Comparison of ENCODE assay signal across 8 cellular contexts in genomic region chr6:52574709-52575489, GRCh38. TPM values are rescaled to one million over a fixed set of nuclear protein-coding genes. Genes with fewer than 3 reads are reported as not detected.
A peak's percentile ranks its signal among the peaks of the same experiment; 100 is the strongest.
DNase-seq lines count a peak whose midpoint lies in the region; ATAC-seq, FAIRE-seq and TF ChIP-seq lines count a peak whose summit lies in the region.

No MANE protein-coding gene starts in this region.

- no peaks in the 10 kb centered on the region for H3K9me3 ChIP-seq in NT2/D1 (ENCODE audit: insufficient read depth, low read length)
- no peaks in the 10 kb centered on the region for H3K9me3 ChIP-seq in right atrium auricular region

- FAIRE-seq in GM12892 (lab: Jason Lieb, UNC) = peak; percentile 33

- H3K36me3 ChIP-seq in NT2/D1 (ENCODE audit: insufficient read depth, insufficient read length, low read length) (peaks cover 11% of the 10 kb centered on the region), right atrium auricular region (no peaks in the 10 kb centered on the region)

- H3K4me1 ChIP-seq in NT2/D1 (ENCODE audit: insufficient read depth, insufficient read length) = peaks cover 11% of the 10 kb centered on the region
- H3K4me1 ChIP-seq in right atrium auricular region = peaks cover 0 to 72% of the 10 kb centered on the region in 2 donors

- TF ChIP-seq CTCF in right atrium auricular region (IDR thresholded peaks at IDR 0.05) = no peak

- peak overlapping the region; percentile 65 for H3K4me3 Mint-ChIP-seq in activated T-helper 17 cell treated with anti-CD3 and anti-CD28 coated beads, Interleukin-2, amount 50 U/mL, for 72 hours

- peak overlapping the region; percentile 67 for H3K27ac Mint-ChIP-seq in activated T-helper 17 cell treated with anti-CD3 and anti-CD28 coated beads, Interleukin-2, amount 50 U/mL, for 72 hours

- peak; percentile 42 for ATAC-seq in HG02610 (IDR thresholded peaks at IDR 0.05; ENCODE audit: unreplicated experiment)
- ATAC-seq in activated T-helper 17 cell treated with anti-CD3 and anti-CD28 coated beads, Interleukin-2, amount 50 U/mL, for 72 hours (replicated peaks) = peak; percentile 59

- H3K9me3 Mint-ChIP-seq in activated T-helper 17 cell treated with anti-CD3 and anti-CD28 coated beads, Interleukin-2, amount 50 U/mL, for 72 hours = no peaks in the 10 kb centered on the region

- no peak for TF ChIP-seq POLR2A in GM12892 (IDR thresholded peaks at IDR 0.05; ENCODE audit: low read depth, low read length)

- no peaks in the 10 kb centered on the region for H3K36me3 Mint-ChIP-seq in activated T-helper 17 cell treated with anti-CD3 and anti-CD28 coated beads, Interleukin-2, amount 50 U/mL, for 72 hours (ENCODE audit: low read depth)

- H3K27me3 ChIP-seq in NT2/D1 (ENCODE audit: insufficient read depth, insufficient read length) = no peaks in the 10 kb centered on the region
- no peaks in the 10 kb centered on the region for H3K27me3 ChIP-seq in right atrium auricular region

- peaks cover 22% of the 10 kb centered on the region for H3K4me1 Mint-ChIP-seq in activated T-helper 17 cell treated with anti-CD3 and anti-CD28 coated beads, Interleukin-2, amount 50 U/mL, for 72 hours

- no peak for DNase-seq in GM12892 (ENCODE audit: insufficient read length)
- DNase-seq in NT2/D1 (ENCODE audit: low read depth, low spot score) = no peak
- peak; percentile 83 for DNase-seq in right atrium auricular region (ENCODE audit: low spot score)
- peak; percentile 34 to 46 for DNase-seq in stimulated activated CD4-positive, alpha-beta T cell treated with anti-CD3 and anti-CD28 coated beads, Interleukin-4, amount 100 ng/mL, for 48 hours (ENCODE audit: low read depth in 2 of 2)
- DNase-seq in OCI-M2 (lab: John Stamatoyannopoulos, UW; ENCODE audit: unreplicated experiment) = no peak
- DNase-seq in Kasumi-1 (lab: John Stamatoyannopoulos, UW) = no peak

- H3K9ac ChIP-seq in NT2/D1 (ENCODE audit: insufficient read length, low read depth) = peak overlapping the region; percentile 89

- H3K27me3 Mint-ChIP-seq in activated T-helper 17 cell treated with anti-CD3 and anti-CD28 coated beads, Interleukin-2, amount 50 U/mL, for 72 hours = no peaks in the 10 kb centered on the region

- peak overlapping the region; percentile 84 to 99 for H3K27ac ChIP-seq in right atrium auricular region

- H3K4me3 ChIP-seq in NT2/D1 (ENCODE audit: insufficient read length, low read depth) (peak overlapping the region; percentile 87), right atrium auricular region (peak overlapping the region; percentile 73 to 87)

RNA-seq across cellular contexts. Expression of gene TRAM2, which starts 2.0 kb away (rescaled TPM):
- 5.6 TPM for polyA plus RNA-seq in GM12892 (2012; ENCODE audit: missing spikeins)
- total RNA-seq in activated T-helper 17 cell treated with anti-CD3 and anti-CD28 coated beads, Interleukin-2, amount 50 U/mL, for 72 hours = 1 to 10 TPM; 1.7 to 5.4 TPM
- total RNA-seq in right atrium auricular region = 10 to 100 TPM; 10.3 to 15.9 TPM

Comparison
In these comparisons a context has a peak if more than half of its experiments do, and no peak if none do; other contexts are left out.
1. DNase-seq: peak in right atrium auricular region (single experiment) and stimulated activated CD4-positive, alpha-beta T cell treated with anti-CD3 and anti-CD28 coated beads, Interleukin-4, amount 100 ng/mL, for 48 hours (2 of 2); none in GM12892 (single experiment), NT2/D1 (single experiment), OCI-M2 (single experiment) and Kasumi-1 (0 of 2).